2 cellular contexts compared by ENCODE assay signal in the genomic region with DNA sequence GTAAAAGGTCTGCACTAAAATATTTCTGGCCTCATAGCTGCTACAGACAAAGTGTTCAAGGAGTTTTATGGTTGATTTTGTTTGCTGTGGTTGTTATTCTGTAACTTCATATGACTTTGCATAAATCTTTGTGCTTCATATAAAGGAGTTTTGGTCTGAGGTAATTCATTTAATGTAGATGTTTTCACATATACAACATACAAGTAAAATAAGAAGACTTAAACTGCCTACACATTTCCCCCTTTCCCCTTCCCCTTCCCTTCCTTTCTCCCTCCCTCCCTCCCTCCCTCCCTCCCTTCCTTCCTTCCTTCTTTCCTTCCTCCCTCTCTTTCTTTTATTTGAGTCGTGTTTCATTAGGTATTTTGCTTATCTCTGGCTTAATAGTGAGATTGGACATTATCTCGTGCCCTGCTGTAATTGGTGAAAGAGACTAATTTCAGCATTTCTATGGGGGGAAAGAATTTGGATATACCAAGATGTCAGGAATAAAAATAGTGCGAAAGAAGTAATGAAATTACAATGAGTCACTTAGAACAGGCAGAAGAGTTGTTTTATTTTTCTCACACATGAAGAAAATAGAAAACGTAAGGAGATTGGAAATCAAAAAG.
TF ChIP-seq lines count a peak whose summit lies in the region.

No MANE protein-coding gene starts in this region.

TF ChIP-seq in GM23338, 12 proteins besides CTCF, POLR2A, EP300 and RAD21 (continued from another document):
- TF ChIP-seq, protein P1, sequence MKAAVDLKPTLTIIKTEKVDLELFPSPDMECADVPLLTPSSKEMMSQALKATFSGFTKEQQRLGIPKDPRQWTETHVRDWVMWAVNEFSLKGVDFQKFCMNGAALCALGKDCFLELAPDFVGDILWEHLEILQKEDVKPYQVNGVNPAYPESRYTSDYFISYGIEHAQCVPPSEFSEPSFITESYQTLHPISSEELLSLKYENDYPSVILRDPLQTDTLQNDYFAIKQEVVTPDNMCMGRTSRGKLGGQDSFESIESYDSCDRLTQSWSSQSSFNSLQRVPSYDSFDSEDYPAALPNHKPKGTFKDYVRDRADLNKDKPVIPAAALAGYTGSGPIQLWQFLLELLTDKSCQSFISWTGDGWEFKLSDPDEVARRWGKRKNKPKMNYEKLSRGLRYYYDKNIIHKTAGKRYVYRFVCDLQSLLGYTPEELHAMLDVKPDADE (IDR thresholded peaks at IDR 0.05): no peak
- TF ChIP-seq ZNF331 (CRISPR knock-in tag; IDR thresholded peaks at IDR 0.05; ENCODE audit: low read depth) (no peak), POLR2AphosphoS5 (IDR thresholded peaks at IDR 0.05; ENCODE audit: low read depth) (no peak), ZNF114 (CRISPR knock-in tag; IDR thresholded peaks at IDR 0.05) (no peak), CREB1 (CRISPR knock-in tag; IDR thresholded peaks at IDR 0.05; ENCODE audit: low read depth) (no peak), NANOG (IDR thresholded peaks at IDR 0.05; ENCODE audit: borderline replicate concordance) (no peak), EZH2phosphoT487 (IDR thresholded peaks at IDR 0.05; ENCODE audit: unreplicated experiment) (no peak)
- TF ChIP-seq, protein P2, sequence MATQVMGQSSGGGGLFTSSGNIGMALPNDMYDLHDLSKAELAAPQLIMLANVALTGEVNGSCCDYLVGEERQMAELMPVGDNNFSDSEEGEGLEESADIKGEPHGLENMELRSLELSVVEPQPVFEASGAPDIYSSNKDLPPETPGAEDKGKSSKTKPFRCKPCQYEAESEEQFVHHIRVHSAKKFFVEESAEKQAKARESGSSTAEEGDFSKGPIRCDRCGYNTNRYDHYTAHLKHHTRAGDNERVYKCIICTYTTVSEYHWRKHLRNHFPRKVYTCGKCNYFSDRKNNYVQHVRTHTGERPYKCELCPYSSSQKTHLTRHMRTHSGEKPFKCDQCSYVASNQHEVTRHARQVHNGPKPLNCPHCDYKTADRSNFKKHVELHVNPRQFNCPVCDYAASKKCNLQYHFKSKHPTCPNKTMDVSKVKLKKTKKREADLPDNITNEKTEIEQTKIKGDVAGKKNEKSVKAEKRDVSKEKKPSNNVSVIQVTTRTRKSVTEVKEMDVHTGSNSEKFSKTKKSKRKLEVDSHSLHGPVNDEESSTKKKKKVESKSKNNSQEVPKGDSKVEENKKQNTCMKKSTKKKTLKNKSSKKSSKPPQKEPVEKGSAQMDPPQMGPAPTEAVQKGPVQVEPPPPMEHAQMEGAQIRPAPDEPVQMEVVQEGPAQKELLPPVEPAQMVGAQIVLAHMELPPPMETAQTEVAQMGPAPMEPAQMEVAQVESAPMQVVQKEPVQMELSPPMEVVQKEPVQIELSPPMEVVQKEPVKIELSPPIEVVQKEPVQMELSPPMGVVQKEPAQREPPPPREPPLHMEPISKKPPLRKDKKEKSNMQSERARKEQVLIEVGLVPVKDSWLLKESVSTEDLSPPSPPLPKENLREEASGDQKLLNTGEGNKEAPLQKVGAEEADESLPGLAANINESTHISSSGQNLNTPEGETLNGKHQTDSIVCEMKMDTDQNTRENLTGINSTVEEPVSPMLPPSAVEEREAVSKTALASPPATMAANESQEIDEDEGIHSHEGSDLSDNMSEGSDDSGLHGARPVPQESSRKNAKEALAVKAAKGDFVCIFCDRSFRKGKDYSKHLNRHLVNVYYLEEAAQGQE (IDR thresholded peaks at IDR 0.05; ENCODE audit: unreplicated experiment): no peak
- TF ChIP-seq, protein P3, sequence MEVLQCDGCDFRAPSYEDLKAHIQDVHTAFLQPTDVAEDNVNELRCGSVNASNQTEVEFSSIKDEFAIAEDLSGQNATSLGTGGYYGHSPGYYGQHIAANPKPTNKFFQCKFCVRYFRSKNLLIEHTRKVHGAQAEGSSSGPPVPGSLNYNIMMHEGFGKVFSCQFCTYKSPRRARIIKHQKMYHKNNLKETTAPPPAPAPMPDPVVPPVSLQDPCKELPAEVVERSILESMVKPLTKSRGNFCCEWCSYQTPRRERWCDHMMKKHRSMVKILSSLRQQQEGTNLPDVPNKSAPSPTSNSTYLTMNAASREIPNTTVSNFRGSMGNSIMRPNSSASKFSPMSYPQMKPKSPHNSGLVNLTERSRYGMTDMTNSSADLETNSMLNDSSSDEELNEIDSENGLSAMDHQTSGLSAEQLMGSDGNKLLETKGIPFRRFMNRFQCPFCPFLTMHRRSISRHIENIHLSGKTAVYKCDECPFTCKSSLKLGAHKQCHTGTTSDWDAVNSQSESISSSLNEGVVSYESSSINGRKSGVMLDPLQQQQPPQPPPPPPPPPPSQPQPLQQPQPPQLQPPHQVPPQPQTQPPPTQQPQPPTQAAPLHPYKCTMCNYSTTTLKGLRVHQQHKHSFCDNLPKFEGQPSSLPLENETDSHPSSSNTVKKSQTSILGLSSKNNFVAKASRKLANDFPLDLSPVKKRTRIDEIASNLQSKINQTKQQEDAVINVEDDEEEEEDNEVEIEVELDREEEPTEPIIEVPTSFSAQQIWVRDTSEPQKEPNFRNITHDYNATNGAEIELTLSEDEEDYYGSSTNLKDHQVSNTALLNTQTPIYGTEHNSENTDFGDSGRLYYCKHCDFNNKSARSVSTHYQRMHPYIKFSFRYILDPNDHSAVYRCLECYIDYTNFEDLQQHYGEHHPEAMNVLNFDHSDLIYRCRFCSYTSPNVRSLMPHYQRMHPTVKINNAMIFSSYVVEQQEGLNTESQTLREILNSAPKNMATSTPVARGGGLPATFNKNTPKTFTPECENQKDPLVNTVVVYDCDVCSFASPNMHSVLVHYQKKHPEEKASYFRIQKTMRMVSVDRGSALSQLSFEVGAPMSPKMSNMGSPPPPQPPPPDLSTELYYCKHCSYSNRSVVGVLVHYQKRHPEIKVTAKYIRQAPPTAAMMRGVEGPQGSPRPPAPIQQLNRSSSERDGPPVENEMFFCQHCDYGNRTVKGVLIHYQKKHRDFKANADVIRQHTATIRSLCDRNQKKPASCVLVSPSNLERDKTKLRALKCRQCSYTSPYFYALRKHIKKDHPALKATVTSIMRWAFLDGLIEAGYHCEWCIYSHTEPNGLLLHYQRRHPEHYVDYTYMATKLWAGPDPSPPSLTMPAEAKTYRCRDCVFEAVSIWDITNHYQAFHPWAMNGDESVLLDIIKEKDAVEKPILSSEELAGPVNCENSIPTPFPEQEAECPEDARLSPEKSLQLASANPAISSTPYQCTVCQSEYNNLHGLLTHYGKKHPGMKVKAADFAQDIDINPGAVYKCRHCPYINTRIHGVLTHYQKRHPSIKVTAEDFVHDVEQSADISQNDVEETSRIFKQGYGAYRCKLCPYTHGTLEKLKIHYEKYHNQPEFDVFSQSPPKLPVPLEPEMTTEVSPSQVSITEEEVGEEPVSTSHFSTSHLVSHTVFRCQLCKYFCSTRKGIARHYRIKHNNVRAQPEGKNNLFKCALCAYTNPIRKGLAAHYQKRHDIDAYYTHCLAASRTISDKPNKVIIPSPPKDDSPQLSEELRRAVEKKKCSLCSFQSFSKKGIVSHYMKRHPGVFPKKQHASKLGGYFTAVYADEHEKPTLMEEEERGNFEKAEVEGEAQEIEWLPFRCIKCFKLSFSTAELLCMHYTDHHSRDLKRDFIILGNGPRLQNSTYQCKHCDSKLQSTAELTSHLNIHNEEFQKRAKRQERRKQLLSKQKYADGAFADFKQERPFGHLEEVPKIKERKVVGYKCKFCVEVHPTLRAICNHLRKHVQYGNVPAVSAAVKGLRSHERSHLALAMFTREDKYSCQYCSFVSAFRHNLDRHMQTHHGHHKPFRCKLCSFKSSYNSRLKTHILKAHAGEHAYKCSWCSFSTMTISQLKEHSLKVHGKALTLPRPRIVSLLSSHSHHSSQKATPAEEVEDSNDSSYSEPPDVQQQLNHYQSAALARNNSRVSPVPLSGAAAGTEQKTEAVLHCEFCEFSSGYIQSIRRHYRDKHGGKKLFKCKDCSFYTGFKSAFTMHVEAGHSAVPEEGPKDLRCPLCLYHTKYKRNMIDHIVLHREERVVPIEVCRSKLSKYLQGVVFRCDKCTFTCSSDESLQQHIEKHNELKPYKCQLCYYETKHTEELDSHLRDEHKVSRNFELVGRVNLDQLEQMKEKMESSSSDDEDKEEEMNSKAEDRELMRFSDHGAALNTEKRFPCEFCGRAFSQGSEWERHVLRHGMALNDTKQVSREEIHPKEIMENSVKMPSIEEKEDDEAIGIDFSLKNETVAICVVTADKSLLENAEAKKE (CRISPR knock-in tag; IDR thresholded peaks at IDR 0.05): no peak

TF ChIP-seq in H1, 55 proteins besides CTCF, POLR2A, EP300 and RAD21 (continued from another document and continues in another):
- no peak for TF ChIP-seq POU5F1 (IDR thresholded peaks at IDR 0.05; ENCODE audit: low read depth, low read length)
- TF ChIP-seq, protein P4, sequence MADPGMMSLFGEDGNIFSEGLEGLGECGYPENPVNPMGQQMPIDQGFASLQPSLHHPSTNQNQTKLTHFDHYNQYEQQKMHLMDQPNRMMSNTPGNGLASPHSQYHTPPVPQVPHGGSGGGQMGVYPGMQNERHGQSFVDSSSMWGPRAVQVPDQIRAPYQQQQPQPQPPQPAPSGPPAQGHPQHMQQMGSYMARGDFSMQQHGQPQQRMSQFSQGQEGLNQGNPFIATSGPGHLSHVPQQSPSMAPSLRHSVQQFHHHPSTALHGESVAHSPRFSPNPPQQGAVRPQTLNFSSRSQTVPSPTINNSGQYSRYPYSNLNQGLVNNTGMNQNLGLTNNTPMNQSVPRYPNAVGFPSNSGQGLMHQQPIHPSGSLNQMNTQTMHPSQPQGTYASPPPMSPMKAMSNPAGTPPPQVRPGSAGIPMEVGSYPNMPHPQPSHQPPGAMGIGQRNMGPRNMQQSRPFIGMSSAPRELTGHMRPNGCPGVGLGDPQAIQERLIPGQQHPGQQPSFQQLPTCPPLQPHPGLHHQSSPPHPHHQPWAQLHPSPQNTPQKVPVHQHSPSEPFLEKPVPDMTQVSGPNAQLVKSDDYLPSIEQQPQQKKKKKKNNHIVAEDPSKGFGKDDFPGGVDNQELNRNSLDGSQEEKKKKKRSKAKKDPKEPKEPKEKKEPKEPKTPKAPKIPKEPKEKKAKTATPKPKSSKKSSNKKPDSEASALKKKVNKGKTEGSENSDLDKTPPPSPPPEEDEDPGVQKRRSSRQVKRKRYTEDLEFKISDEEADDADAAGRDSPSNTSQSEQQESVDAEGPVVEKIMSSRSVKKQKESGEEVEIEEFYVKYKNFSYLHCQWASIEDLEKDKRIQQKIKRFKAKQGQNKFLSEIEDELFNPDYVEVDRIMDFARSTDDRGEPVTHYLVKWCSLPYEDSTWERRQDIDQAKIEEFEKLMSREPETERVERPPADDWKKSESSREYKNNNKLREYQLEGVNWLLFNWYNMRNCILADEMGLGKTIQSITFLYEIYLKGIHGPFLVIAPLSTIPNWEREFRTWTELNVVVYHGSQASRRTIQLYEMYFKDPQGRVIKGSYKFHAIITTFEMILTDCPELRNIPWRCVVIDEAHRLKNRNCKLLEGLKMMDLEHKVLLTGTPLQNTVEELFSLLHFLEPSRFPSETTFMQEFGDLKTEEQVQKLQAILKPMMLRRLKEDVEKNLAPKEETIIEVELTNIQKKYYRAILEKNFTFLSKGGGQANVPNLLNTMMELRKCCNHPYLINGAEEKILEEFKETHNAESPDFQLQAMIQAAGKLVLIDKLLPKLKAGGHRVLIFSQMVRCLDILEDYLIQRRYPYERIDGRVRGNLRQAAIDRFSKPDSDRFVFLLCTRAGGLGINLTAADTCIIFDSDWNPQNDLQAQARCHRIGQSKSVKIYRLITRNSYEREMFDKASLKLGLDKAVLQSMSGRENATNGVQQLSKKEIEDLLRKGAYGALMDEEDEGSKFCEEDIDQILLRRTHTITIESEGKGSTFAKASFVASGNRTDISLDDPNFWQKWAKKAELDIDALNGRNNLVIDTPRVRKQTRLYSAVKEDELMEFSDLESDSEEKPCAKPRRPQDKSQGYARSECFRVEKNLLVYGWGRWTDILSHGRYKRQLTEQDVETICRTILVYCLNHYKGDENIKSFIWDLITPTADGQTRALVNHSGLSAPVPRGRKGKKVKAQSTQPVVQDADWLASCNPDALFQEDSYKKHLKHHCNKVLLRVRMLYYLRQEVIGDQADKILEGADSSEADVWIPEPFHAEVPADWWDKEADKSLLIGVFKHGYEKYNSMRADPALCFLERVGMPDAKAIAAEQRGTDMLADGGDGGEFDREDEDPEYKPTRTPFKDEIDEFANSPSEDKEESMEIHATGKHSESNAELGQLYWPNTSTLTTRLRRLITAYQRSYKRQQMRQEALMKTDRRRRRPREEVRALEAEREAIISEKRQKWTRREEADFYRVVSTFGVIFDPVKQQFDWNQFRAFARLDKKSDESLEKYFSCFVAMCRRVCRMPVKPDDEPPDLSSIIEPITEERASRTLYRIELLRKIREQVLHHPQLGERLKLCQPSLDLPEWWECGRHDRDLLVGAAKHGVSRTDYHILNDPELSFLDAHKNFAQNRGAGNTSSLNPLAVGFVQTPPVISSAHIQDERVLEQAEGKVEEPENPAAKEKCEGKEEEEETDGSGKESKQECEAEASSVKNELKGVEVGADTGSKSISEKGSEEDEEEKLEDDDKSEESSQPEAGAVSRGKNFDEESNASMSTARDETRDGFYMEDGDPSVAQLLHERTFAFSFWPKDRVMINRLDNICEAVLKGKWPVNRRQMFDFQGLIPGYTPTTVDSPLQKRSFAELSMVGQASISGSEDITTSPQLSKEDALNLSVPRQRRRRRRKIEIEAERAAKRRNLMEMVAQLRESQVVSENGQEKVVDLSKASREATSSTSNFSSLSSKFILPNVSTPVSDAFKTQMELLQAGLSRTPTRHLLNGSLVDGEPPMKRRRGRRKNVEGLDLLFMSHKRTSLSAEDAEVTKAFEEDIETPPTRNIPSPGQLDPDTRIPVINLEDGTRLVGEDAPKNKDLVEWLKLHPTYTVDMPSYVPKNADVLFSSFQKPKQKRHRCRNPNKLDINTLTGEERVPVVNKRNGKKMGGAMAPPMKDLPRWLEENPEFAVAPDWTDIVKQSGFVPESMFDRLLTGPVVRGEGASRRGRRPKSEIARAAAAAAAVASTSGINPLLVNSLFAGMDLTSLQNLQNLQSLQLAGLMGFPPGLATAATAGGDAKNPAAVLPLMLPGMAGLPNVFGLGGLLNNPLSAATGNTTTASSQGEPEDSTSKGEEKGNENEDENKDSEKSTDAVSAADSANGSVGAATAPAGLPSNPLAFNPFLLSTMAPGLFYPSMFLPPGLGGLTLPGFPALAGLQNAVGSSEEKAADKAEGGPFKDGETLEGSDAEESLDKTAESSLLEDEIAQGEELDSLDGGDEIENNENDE (IDR thresholded peaks at IDR 0.05; ENCODE audit: insufficient replicate concordance, low read length): no peak
- no peak for TF ChIP-seq NANOG (IDR thresholded peaks at IDR 0.05; ENCODE audit: insufficient read depth, low read depth, low read length, poor library complexity, severe bottlenecking)
- no peak for TF ChIP-seq TEAD4 (IDR thresholded peaks at IDR 0.05; ENCODE audit: low read depth, low read length)
- no peak for TF ChIP-seq CTBP2 (IDR thresholded peaks at IDR 0.05; ENCODE audit: borderline replicate concordance, insufficient read depth, insufficient read length, low read length)
- TF ChIP-seq CREB1 (IDR thresholded peaks at IDR 0.05): no peak
- TF ChIP-seq HDAC2 (IDR thresholded peaks at IDR 0.05; ENCODE audit: borderline replicate concordance in 1 of 2, low read depth in 2 of 2, low read length in 2 of 2): no peak
- TF ChIP-seq BRCA1 (IDR thresholded peaks at IDR 0.05; ENCODE audit: low read depth, low read length): no peak
- no peak for TF ChIP-seq PHF8 (conservative IDR thresholded peaks at IDR 0.05; ENCODE audit: low read depth, low read length)
- no peak for TF ChIP-seq POLR2AphosphoS5 (IDR thresholded peaks at IDR 0.05; ENCODE audit: low read depth, low read length)
- no peak for TF ChIP-seq CEBPB (IDR thresholded peaks at IDR 0.05; ENCODE audit: low read depth, low read length)
- TF ChIP-seq, protein P5, sequence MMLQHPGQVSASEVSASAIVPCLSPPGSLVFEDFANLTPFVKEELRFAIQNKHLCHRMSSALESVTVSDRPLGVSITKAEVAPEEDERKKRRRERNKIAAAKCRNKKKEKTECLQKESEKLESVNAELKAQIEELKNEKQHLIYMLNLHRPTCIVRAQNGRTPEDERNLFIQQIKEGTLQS (IDR thresholded peaks at IDR 0.05; ENCODE audit: insufficient read depth, low read depth, low read length): no peak
- TF ChIP-seq, protein P6, sequence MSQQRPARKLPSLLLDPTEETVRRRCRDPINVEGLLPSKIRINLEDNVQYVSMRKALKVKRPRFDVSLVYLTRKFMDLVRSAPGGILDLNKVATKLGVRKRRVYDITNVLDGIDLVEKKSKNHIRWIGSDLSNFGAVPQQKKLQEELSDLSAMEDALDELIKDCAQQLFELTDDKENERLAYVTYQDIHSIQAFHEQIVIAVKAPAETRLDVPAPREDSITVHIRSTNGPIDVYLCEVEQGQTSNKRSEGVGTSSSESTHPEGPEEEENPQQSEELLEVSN (IDR thresholded peaks at IDR 0.05): no peak
- no peak for TF ChIP-seq SP2 (IDR thresholded peaks at IDR 0.05; ENCODE audit: low read length)
- no peak for TF ChIP-seq EZH2 (IDR thresholded peaks at IDR 0.05; ENCODE audit: low read depth, low read length, severe bottlenecking)
